20 cellular contexts compared by ENCODE assay signal in the genomic region with DNA sequence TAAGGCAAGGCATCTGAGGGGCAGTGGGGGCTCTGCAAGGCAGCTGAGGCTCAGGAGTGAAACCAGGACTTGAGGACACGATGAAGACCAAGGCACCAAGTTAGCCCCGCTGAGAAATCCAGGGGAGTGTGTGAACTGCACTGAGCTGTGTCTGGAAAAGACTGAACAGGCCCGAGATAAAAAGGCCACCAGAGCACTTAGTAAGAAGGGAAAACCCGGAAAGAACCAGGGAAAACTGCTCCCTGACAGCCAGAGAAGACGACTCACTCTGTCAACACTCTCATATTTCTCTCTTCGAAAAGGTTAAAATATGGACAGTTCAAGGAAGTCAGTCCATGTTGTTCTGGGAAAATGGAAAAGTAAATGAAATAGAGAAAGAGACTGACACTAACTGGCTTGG.
DNase-seq lines count a peak whose midpoint lies in the region; ATAC-seq, FAIRE-seq and TF ChIP-seq lines count a peak whose summit lies in the region.
"Had no signal": no experiment of that assay in that cellular context is flagged by ENCODE, and none has a peak within 500 bp of the region (broad histone marks: within the 10 kb centered on the region; RNA-seq: fewer than 3 reads in every experiment).

No MANE protein-coding gene starts in this region.

- DNase-seq in Right ventricle myocardium superior (peak; percentile 6), cardiac septum (ENCODE audit: low spot score) (no peak), bronchial epithelial cell (ENCODE audit: low read depth) (peak; percentile 4), kidney glomerular epithelial cell (lab: John Stamatoyannopoulos, UW) (peak; percentile 5), AG08395 (ENCODE audit: low spot score) (no peak), NCI-H2107 treated with DMSO at 0.1 percent for 48 hours (lab: John Stamatoyannopoulos, UW; ENCODE audit: unreplicated experiment) (no peak)
- no peak for DNase-seq in activated CD4-positive, CD25-positive, alpha-beta regulatory T cell (lab: John Stamatoyannopoulos, UW)
- DNase-seq in naive thymus-derived CD8-positive, alpha-beta T cell: no peak
- DNase-seq: COR-L47, Kasumi-1, NCI-H1436, NCI-H2081, NCI-H345, NCI-H69, SK-N-SH had no signal

- peaks cover 0 to 12% (median 5%) of the 10 kb centered on the region in 5 donors for H3K27me3 Mint-ChIP-seq in naive thymus-derived CD8-positive, alpha-beta T cell

- H3K36me3 Mint-ChIP-seq in naive thymus-derived CD8-positive, alpha-beta T cell: no peaks in the 10 kb centered on the region
- H3K36me3 Mint-ChIP-seq: CD14-positive monocyte had no signal

- POLR2A ChIA-PET in naive thymus-derived CD8-positive, alpha-beta T cell (lab: Charles Lee): no interaction called here

- TF ChIP-seq CTCF in bronchial epithelial cell (IDR thresholded peaks at IDR 0.05; ENCODE audit: insufficient read depth, low read length, severe bottlenecking): no peak

- no peaks in the 10 kb centered on the region for H3K9me3 Mint-ChIP-seq in naive thymus-derived CD8-positive, alpha-beta T cell

- no peak overlapping the region for H3K27ac Mint-ChIP-seq in naive thymus-derived CD8-positive, alpha-beta T cell
- H3K27ac Mint-ChIP-seq: CD14-positive monocyte had no signal

- no peak overlapping the region for H3K4me3 Mint-ChIP-seq in naive thymus-derived CD8-positive, alpha-beta T cell
- H3K4me3 Mint-ChIP-seq: CD14-positive monocyte had no signal

- peaks cover 0 to 2% (median 0%) of the 10 kb centered on the region in 4 donors for H3K4me1 Mint-ChIP-seq in naive thymus-derived CD8-positive, alpha-beta T cell
- H3K4me1 Mint-ChIP-seq: CD14-positive monocyte had no signal

- H3K4me3 ChIP-seq in bronchial epithelial cell (ENCODE audit: low read depth, low read length): no peak overlapping the region

- H3K27me3 ChIP-seq in bronchial epithelial cell (ENCODE audit: control insufficient read depth, insufficient read depth, low read length): no peaks in the 10 kb centered on the region

- no peak for FAIRE-seq in bronchial epithelial cell (lab: Jason Lieb, UNC)
- FAIRE-seq: G401.6, GM12891, H54 had no signal

- no peaks in the 10 kb centered on the region for H3K36me3 ChIP-seq in bronchial epithelial cell (ENCODE audit: control insufficient read depth, insufficient read depth, low read length)

- intact Hi-C loops in Right ventricle myocardium superior (cut with DNase I): no loop called here
- intact Hi-C loops in cardiac septum (cut with DNase I): no loop called here

- ATAC-seq in Right ventricle myocardium superior (ENCODE audit: poor library complexity): no peak
- no peak for ATAC-seq in naive thymus-derived CD8-positive, alpha-beta T cell
- ATAC-seq: Right ventricle myocardium inferior had no signal

Comparison
In these comparisons a context has a peak if more than half of its experiments do, and no peak if none do; other contexts are left out.
1. DNase-seq: peak in Right ventricle myocardium superior (single experiment), bronchial epithelial cell (single experiment) and kidney glomerular epithelial cell (single experiment); none in cardiac septum (single experiment), activated CD4-positive, CD25-positive, alpha-beta regulatory T cell (0 of 4), AG08395 (single experiment), NCI-H2107 treated with DMSO at 0.1 percent for 48 hours (single experiment) and naive thymus-derived CD8-positive, alpha-beta T cell (0 of 10).